13 cellular contexts compared by ENCODE assay signal in the genomic region with DNA sequence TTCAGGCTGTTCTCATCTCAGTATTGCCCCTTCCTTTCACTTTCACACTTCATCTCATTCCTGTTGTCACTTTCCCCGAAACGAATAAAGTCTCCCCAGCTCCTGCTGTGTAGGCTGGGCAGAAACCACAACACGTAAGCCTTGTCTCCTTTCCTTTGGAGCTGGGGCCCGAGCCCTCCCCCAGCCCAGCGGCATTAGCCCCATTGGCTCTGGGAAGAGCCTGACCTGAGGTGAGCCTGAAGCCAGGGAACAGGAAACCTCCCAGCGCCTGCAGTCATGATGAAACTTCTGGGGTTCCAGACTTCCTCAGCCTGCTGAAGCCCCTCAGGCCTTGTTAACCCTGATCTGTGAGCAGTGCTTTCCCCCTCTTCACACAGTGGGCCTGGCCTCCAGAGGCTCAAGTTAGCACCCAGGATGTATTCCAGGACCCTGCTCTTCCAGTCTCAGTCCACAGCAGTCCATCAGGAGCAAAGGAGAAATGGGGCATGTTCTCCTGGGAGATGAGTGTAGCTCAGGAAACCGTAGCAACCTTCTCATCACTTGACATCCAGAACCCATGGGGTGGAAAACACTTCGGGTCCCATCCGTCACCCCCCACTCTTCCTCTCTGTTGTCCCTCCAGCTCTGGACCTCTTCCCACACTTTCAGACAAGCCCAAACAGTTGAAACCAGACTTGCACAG. TPM values are rescaled to one million over a fixed set of nuclear protein-coding genes. Genes with fewer than 3 reads are reported as not detected.
DNase-seq lines count a peak whose midpoint lies in the region; ATAC-seq and TF ChIP-seq lines count a peak whose summit lies in the region.
"Had no signal": no experiment of that assay in that cellular context is flagged by ENCODE, and none has a peak within 500 bp of the region (broad histone marks: within the 10 kb centered on the region; RNA-seq: fewer than 3 reads in every experiment).

No MANE protein-coding gene starts in this region.

- H3K36me3 Mint-ChIP-seq in activated naive CD4-positive, alpha-beta T cell treated with anti-CD3 and anti-CD28 coated beads for 36 hours (ENCODE audit: low read depth), result peaks cover 12% of the 10 kb centered on the region
- no peaks in the 10 kb centered on the region for H3K36me3 Mint-ChIP-seq in activated naive CD8-positive, alpha-beta T cell treated with anti-CD3 and anti-CD28 coated beads, Interleukin-2, amount 10 ng/mL, durations not matched to agents 7 days and 5 days

- H3K4me3 Mint-ChIP-seq in activated naive CD4-positive, alpha-beta T cell treated with anti-CD3 and anti-CD28 coated beads for 36 hours, result no peak overlapping the region
- H3K4me3 Mint-ChIP-seq in activated naive CD8-positive, alpha-beta T cell treated with anti-CD3 and anti-CD28 coated beads, Interleukin-2, amount 10 ng/mL, durations not matched to agents 7 days and 5 days, result peak overlapping the region; percentile 41

- no peak for TF ChIP-seq CTCF in lower lobe of right lung (IDR thresholded peaks at IDR 0.05)
- no peak for TF ChIP-seq CTCF in upper lobe of right lung (IDR thresholded peaks at IDR 0.05)

- H3K36me3 ChIP-seq in lower lobe of right lung, result peaks cover 84% of the 10 kb centered on the region
- H3K36me3 ChIP-seq in upper lobe of right lung, result peaks cover 50% of the 10 kb centered on the region

- ATAC-seq in activated naive CD8-positive, alpha-beta T cell treated with anti-CD3 and anti-CD28 coated beads, Interleukin-2, amount 10 ng/mL, durations not matched to agents 7 days and 5 days (ENCODE audit: low read depth), result peak; percentile 30
- no peak for ATAC-seq in lower lobe of right lung
- ATAC-seq in upper lobe of right lung, result peak; percentile 3

- H3K27ac Mint-ChIP-seq in activated naive CD4-positive, alpha-beta T cell treated with anti-CD3 and anti-CD28 coated beads for 36 hours, result peak overlapping the region; percentile 73
- H3K27ac Mint-ChIP-seq in activated naive CD8-positive, alpha-beta T cell treated with anti-CD3 and anti-CD28 coated beads, Interleukin-2, amount 10 ng/mL, durations not matched to agents 7 days and 5 days, result peak overlapping the region; percentile 80

- CTCF ChIA-PET in activated naive CD4-positive, alpha-beta T cell treated with anti-CD3 and anti-CD28 coated beads for 36 hours (lab: Charles Lee), result interaction anchor here (0.9 to 7.7 kb wide), 4 partner anchors 13 to 288 kb away, joined by 3 to 76 read pairs (median 11); no protein-coding TSS in a partner anchor

- peak overlapping the region; percentile 38 for H3K27ac ChIP-seq in lower lobe of right lung
- no peak overlapping the region for H3K27ac ChIP-seq in upper lobe of right lung

- H3K27me3 Mint-ChIP-seq in activated naive CD4-positive, alpha-beta T cell treated with anti-CD3 and anti-CD28 coated beads for 36 hours (ENCODE audit: low read depth), result no peaks in the 10 kb centered on the region
- H3K27me3 Mint-ChIP-seq in activated naive CD8-positive, alpha-beta T cell treated with anti-CD3 and anti-CD28 coated beads, Interleukin-2, amount 10 ng/mL, durations not matched to agents 7 days and 5 days, result no peaks in the 10 kb centered on the region

- H3K9me3 ChIP-seq in lower lobe of right lung (no peaks in the 10 kb centered on the region), upper lobe of right lung (no peaks in the 10 kb centered on the region)

- no peaks in the 10 kb centered on the region for H3K9me3 Mint-ChIP-seq in activated naive CD4-positive, alpha-beta T cell treated with anti-CD3 and anti-CD28 coated beads for 36 hours
- no peaks in the 10 kb centered on the region for H3K9me3 Mint-ChIP-seq in activated naive CD8-positive, alpha-beta T cell treated with anti-CD3 and anti-CD28 coated beads, Interleukin-2, amount 10 ng/mL, durations not matched to agents 7 days and 5 days

- intact Hi-C loops in activated naive CD4-positive, alpha-beta T cell treated with anti-CD3 and anti-CD28 coated beads for 36 hours (cut with micrococcal nuclease), result no loop called here
- intact Hi-C loops in lower lobe of right lung (cut with DNase I) (no loop called here), upper lobe of right lung (cut with DNase I) (loop anchor here (10.0 kb wide), 1 partner anchor 68 kb away; no protein-coding TSS in a partner anchor)

- H3K4me3 ChIP-seq in lower lobe of right lung (no peak overlapping the region), upper lobe of right lung (no peak overlapping the region)

- no peaks in the 10 kb centered on the region for H3K27me3 ChIP-seq in lower lobe of right lung (ENCODE audit: low read depth)
- H3K27me3 ChIP-seq in upper lobe of right lung, result no peaks in the 10 kb centered on the region

- H3K4me1 ChIP-seq in lower lobe of right lung (peaks cover 39% of the 10 kb centered on the region), upper lobe of right lung (peaks cover 15% of the 10 kb centered on the region)

- peak; percentile 20 for DNase-seq in activated naive CD4-positive, alpha-beta T cell treated with anti-CD3 and anti-CD28 coated beads for 36 hours
- DNase-seq in activated naive CD4-positive, alpha-beta T cell (lab: John Stamatoyannopoulos, UW), result no peak
- no peak for DNase-seq in activated naive CD8-positive, alpha-beta T cell treated with anti-CD3 and anti-CD28 coated beads, Interleukin-2, amount 10 ng/mL, durations not matched to agents 7 days and 5 days
- DNase-seq in lower lobe of right lung, result no peak
- no peak for DNase-seq in upper lobe of right lung
- no peak for DNase-seq in NCI-H146 treated with DMSO at 0.1 percent for 48 hours (lab: John Stamatoyannopoulos, UW; ENCODE audit: unreplicated experiment)
- DNase-seq in stimulated activated CD4-positive, alpha-beta T cell treated with anti-CD3 and anti-CD28 coated beads, Interleukin-4, amount 100 ng/mL, for 1 hour, result no peak
- no peak for DNase-seq in stimulated activated CD4-positive, alpha-beta T cell treated with anti-CD3 and anti-CD28 coated beads, Interleukin-4, amount 100 ng/mL, for 24 hours
- DNase-seq: NCI-H446, nucleus accumbens had no signal

- POLR2A ChIA-PET in activated naive CD8-positive, alpha-beta T cell treated with anti-CD3 and anti-CD28 coated beads, Interleukin-2, amount 10 ng/mL, durations not matched to agents 7 days and 5 days (lab: Charles Lee), result interaction anchor here (0.8 to 2.4 kb wide), 5 partner anchors 14 to 73 kb away, joined by 3 to 8 read pairs (median 4); a partner anchor contains a TSS

- H3K4me1 Mint-ChIP-seq in activated naive CD4-positive, alpha-beta T cell treated with anti-CD3 and anti-CD28 coated beads for 36 hours (ENCODE audit: low read depth), result peaks cover 19% of the 10 kb centered on the region
- H3K4me1 Mint-ChIP-seq in activated naive CD8-positive, alpha-beta T cell treated with anti-CD3 and anti-CD28 coated beads, Interleukin-2, amount 10 ng/mL, durations not matched to agents 7 days and 5 days, result peaks cover 39% of the 10 kb centered on the region

RNA-seq across cellular contexts. Expression of a gene that starts 21.8 kb away (rescaled TPM):
- 1 to 10 TPM in 1 of 2 experiments, under 1 TPM in 1; 0.86 to 1.2 TPM for total RNA-seq in activated naive CD4-positive, alpha-beta T cell treated with anti-CD3 and anti-CD28 coated beads for 36 hours
- total RNA-seq in activated naive CD8-positive, alpha-beta T cell treated with anti-CD3 and anti-CD28 coated beads, Interleukin-2, amount 10 ng/mL, durations not matched to agents 7 days and 5 days, result 1 to 10 TPM; 7.0 to 9.0 TPM
- total RNA-seq in lower lobe of right lung (51.7 TPM), upper lobe of right lung (37.1 TPM)

RNA-seq across cellular contexts. Expression of a gene that starts 29.7 kb away (rescaled TPM):
- 10 to 100 TPM; 17.0 to 19.8 TPM for total RNA-seq in activated naive CD4-positive, alpha-beta T cell treated with anti-CD3 and anti-CD28 coated beads for 36 hours
- total RNA-seq in activated naive CD8-positive, alpha-beta T cell treated with anti-CD3 and anti-CD28 coated beads, Interleukin-2, amount 10 ng/mL, durations not matched to agents 7 days and 5 days, result 10 to 100 TPM; 15.4 to 17.3 TPM
- total RNA-seq in lower lobe of right lung, result 28.9 TPM
- total RNA-seq in upper lobe of right lung, result 24.1 TPM

RNA-seq across cellular contexts. Expression of a gene that starts 43.2 kb away (rescaled TPM):
- total RNA-seq in activated naive CD4-positive, alpha-beta T cell treated with anti-CD3 and anti-CD28 coated beads for 36 hours, result not detected
- total RNA-seq in activated naive CD8-positive, alpha-beta T cell treated with anti-CD3 and anti-CD28 coated beads, Interleukin-2, amount 10 ng/mL, durations not matched to agents 7 days and 5 days, result not detected
- not detected for total RNA-seq in lower lobe of right lung
- not detected for total RNA-seq in upper lobe of right lung
- total RNA-seq: glomerular endothelial cell; HT1080; T-helper 2 cell treated with Interferon-gamma antibody and Interleukin-4, amounts not matched to agents 100 ng/mL and 5 ng/mL, for 36 hours had no signal

Comparison
In these comparisons a context has a peak if more than half of its experiments do, and no peak if none do; other contexts are left out.
1. ATAC-seq: peak in activated naive CD8-positive, alpha-beta T cell treated with anti-CD3 and anti-CD28 coated beads, Interleukin-2, amount 10 ng/mL, durations not matched to agents 7 days and 5 days (single experiment) and upper lobe of right lung (single experiment); none in lower lobe of right lung (0 of 2).